ENCODE assay signal across 1 cellular context in the genomic region with DNA sequence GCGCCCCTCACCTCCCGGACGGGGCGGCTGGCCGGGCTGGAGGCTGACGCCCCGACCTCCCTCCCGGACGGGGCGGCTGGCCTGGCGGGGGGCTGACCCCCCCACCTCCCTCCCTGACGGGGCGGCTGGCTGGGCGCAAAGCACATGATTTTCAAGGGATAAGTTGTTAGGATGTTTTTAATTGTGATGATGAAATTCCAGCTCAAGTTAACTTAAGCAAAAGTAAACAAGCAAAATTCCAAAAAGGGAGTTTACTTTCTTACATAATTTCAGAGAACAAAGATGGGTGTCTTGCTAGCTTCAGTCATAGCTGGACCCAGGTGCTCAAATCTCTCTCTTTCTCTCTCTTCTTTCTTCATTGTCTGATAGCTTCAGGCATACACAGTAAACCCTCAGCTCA.
TF ChIP-seq lines count a peak whose summit lies in the region.

No MANE protein-coding gene starts in this region.

TF ChIP-seq in A549, 52 proteins besides CTCF, POLR2A, EP300 and RAD21:
- peak; percentile 14 to 53; a peak in 2 of 4 replicates for TF ChIP-seq CEBPB (IDR thresholded peaks at IDR 0.05)
- no peak for TF ChIP-seq CHD2 (IDR thresholded peaks at IDR 0.05; ENCODE audit: low read length, partially characterized antibody)
